Comparison of ENCODE assay signal across 1 cellular context in genomic region chr19:45881909-45882528, GRCh38.
TF ChIP-seq lines count a peak whose summit lies in the region.

No MANE protein-coding gene starts in this region.

TF ChIP-seq in HepG2, 621 proteins besides CTCF, POLR2A, EP300 and RAD21 (continued from another document and continues in another):
- TF ChIP-seq, protein P1, sequence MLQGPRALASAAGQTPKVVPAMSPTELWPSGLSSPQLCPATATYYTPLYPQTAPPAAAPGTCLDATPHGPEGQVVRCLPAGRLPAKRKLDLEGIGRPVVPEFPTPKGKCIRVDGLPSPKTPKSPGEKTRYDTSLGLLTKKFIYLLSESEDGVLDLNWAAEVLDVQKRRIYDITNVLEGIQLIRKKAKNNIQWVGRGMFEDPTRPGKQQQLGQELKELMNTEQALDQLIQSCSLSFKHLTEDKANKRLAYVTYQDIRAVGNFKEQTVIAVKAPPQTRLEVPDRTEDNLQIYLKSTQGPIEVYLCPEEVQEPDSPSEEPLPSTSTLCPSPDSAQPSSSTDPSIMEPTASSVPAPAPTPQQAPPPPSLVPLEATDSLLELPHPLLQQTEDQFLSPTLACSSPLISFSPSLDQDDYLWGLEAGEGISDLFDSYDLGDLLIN (CRISPR knock-in tag; IDR thresholded peaks at IDR 0.05; ENCODE audit: borderline replicate concordance): no peak
- TF ChIP-seq, protein P2, sequence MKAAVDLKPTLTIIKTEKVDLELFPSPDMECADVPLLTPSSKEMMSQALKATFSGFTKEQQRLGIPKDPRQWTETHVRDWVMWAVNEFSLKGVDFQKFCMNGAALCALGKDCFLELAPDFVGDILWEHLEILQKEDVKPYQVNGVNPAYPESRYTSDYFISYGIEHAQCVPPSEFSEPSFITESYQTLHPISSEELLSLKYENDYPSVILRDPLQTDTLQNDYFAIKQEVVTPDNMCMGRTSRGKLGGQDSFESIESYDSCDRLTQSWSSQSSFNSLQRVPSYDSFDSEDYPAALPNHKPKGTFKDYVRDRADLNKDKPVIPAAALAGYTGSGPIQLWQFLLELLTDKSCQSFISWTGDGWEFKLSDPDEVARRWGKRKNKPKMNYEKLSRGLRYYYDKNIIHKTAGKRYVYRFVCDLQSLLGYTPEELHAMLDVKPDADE (CRISPR knock-in tag; IDR thresholded peaks at IDR 0.05): no peak; the same call in 1 of the 2 replicates
- no peak for TF ChIP-seq ZBTB1 (CRISPR knock-in tag; IDR thresholded peaks at IDR 0.05; ENCODE audit: borderline replicate concordance)
- no peak for TF ChIP-seq SMAD1 (CRISPR knock-in tag; IDR thresholded peaks at IDR 0.05; ENCODE audit: borderline replicate concordance, low read depth)
- 0 out of 2 replicates have a peak, but pooled peaks have one; percentile 24 for TF ChIP-seq NFATC3 (CRISPR knock-in tag; IDR thresholded peaks at IDR 0.05)
- TF ChIP-seq ZHX2 (IDR thresholded peaks at IDR 0.05; ENCODE audit: low read depth): no peak
- TF ChIP-seq ZHX2 (CRISPR knock-in tag; IDR thresholded peaks at IDR 0.05; ENCODE audit: borderline replicate concordance): no peak; the same call in 1 of the 2 replicates
- TF ChIP-seq, protein P3, sequence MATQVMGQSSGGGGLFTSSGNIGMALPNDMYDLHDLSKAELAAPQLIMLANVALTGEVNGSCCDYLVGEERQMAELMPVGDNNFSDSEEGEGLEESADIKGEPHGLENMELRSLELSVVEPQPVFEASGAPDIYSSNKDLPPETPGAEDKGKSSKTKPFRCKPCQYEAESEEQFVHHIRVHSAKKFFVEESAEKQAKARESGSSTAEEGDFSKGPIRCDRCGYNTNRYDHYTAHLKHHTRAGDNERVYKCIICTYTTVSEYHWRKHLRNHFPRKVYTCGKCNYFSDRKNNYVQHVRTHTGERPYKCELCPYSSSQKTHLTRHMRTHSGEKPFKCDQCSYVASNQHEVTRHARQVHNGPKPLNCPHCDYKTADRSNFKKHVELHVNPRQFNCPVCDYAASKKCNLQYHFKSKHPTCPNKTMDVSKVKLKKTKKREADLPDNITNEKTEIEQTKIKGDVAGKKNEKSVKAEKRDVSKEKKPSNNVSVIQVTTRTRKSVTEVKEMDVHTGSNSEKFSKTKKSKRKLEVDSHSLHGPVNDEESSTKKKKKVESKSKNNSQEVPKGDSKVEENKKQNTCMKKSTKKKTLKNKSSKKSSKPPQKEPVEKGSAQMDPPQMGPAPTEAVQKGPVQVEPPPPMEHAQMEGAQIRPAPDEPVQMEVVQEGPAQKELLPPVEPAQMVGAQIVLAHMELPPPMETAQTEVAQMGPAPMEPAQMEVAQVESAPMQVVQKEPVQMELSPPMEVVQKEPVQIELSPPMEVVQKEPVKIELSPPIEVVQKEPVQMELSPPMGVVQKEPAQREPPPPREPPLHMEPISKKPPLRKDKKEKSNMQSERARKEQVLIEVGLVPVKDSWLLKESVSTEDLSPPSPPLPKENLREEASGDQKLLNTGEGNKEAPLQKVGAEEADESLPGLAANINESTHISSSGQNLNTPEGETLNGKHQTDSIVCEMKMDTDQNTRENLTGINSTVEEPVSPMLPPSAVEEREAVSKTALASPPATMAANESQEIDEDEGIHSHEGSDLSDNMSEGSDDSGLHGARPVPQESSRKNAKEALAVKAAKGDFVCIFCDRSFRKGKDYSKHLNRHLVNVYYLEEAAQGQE (IDR thresholded peaks at IDR 0.05; ENCODE audit: borderline replicate concordance in 1 of 2, low read depth in 1 of 2, low read length in 2 of 2): no peak
- TF ChIP-seq CREB3 (CRISPR knock-in tag; IDR thresholded peaks at IDR 0.05): no peak
- no peak for TF ChIP-seq ZNF280B (CRISPR knock-in tag; IDR thresholded peaks at IDR 0.05; ENCODE audit: borderline replicate concordance)
- TF ChIP-seq ZNF205 (CRISPR knock-in tag; IDR thresholded peaks at IDR 0.05): no peak
- TF ChIP-seq NFE2L2 (IDR thresholded peaks at IDR 0.05; ENCODE audit: low read length): no peak
- no peak for TF ChIP-seq ONECUT2 (CRISPR knock-in tag; IDR thresholded peaks at IDR 0.05)
- TF ChIP-seq RXRB (CRISPR knock-in tag; IDR thresholded peaks at IDR 0.05; ENCODE audit: borderline replicate concordance): peak; percentile 79
- TF ChIP-seq NR3C1 (CRISPR knock-in tag; IDR thresholded peaks at IDR 0.05): no peak
- TF ChIP-seq, protein P4, sequence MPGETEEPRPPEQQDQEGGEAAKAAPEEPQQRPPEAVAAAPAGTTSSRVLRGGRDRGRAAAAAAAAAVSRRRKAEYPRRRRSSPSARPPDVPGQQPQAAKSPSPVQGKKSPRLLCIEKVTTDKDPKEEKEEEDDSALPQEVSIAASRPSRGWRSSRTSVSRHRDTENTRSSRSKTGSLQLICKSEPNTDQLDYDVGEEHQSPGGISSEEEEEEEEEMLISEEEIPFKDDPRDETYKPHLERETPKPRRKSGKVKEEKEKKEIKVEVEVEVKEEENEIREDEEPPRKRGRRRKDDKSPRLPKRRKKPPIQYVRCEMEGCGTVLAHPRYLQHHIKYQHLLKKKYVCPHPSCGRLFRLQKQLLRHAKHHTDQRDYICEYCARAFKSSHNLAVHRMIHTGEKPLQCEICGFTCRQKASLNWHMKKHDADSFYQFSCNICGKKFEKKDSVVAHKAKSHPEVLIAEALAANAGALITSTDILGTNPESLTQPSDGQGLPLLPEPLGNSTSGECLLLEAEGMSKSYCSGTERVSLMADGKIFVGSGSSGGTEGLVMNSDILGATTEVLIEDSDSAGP (CRISPR knock-in tag; IDR thresholded peaks at IDR 0.05; ENCODE audit: borderline replicate concordance): peak; percentile 99
- 0 out of 2 replicates have a peak, but pooled peaks have one; percentile 24 for TF ChIP-seq PRDM10 (CRISPR knock-in tag; IDR thresholded peaks at IDR 0.05; ENCODE audit: low read depth)
- TF ChIP-seq NAIF1 (CRISPR knock-in tag; IDR thresholded peaks at IDR 0.05; ENCODE audit: borderline replicate concordance): no peak
- TF ChIP-seq KLF9 (CRISPR knock-in tag; IDR thresholded peaks at IDR 0.05; ENCODE audit: low read depth): no peak
- TF ChIP-seq SPEN (CRISPR knock-in tag; IDR thresholded peaks at IDR 0.05; ENCODE audit: low read depth): peak; percentile 50; the same call in 1 of the 2 replicates
- peak; percentile 27; the same call in 1 of the 2 replicates for TF ChIP-seq RFXAP (CRISPR knock-in tag; IDR thresholded peaks at IDR 0.05; ENCODE audit: borderline replicate concordance)
- TF ChIP-seq, protein P5, sequence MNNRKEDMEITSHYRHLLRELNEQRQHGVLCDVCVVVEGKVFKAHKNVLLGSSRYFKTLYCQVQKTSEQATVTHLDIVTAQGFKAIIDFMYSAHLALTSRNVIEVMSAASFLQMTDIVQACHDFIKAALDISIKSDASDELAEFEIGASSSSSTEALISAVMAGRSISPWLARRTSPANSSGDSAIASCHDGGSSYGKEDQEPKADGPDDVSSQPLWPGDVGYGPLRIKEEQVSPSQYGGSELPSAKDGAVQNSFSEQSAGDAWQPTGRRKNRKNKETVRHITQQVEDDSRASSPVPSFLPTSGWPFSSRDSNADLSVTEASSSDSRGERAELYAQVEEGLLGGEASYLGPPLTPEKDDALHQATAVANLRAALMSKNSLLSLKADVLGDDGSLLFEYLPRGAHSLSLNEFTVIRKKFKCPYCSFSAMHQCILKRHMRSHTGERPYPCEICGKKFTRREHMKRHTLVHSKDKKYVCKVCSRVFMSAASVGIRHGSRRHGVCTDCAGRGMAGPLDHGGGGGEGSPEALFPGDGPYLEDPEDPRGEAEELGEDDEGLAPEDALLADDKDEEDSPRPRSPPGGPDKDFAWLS (CRISPR knock-in tag; IDR thresholded peaks at IDR 0.05; ENCODE audit: borderline replicate concordance): no peak
- TF ChIP-seq, protein P6, sequence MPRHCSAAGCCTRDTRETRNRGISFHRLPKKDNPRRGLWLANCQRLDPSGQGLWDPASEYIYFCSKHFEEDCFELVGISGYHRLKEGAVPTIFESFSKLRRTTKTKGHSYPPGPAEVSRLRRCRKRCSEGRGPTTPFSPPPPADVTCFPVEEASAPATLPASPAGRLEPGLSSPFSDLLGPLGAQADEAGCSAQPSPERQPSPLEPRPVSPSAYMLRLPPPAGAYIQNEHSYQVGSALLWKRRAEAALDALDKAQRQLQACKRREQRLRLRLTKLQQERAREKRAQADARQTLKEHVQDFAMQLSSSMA (CRISPR knock-in tag; IDR thresholded peaks at IDR 0.05): no peak
- TF ChIP-seq ZBTB42 (CRISPR knock-in tag; IDR thresholded peaks at IDR 0.05): no peak
- no peak; the same call in 1 of the 2 replicates for TF ChIP-seq SAFB2 (CRISPR knock-in tag; IDR thresholded peaks at IDR 0.05; ENCODE audit: borderline replicate concordance, low read depth)
- TF ChIP-seq ZNF780A (CRISPR knock-in tag; IDR thresholded peaks at IDR 0.05): 0 out of 2 replicates have a peak, but pooled peaks have one; percentile 61
- TF ChIP-seq RORA (CRISPR knock-in tag; IDR thresholded peaks at IDR 0.05): no peak
- TF ChIP-seq ZFX (CRISPR knock-in tag; IDR thresholded peaks at IDR 0.05; ENCODE audit: low read depth): no peak
- TF ChIP-seq, protein P7, sequence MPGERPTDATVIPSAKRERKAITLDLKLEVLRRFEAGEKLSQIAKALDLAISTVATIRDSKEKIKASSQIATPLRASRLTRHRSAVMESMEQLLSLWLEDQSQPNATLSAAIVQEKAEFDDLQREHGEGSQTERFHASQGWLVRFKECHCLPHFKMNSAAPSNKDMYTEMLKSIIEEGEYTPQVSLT (CRISPR knock-in tag; IDR thresholded peaks at IDR 0.05; ENCODE audit: borderline replicate concordance, low read depth): no peak; the same call in 1 of the 2 replicates
- peak; percentile 29; the same call in 1 of the 2 replicates for TF ChIP-seq PITX1 (CRISPR knock-in tag; IDR thresholded peaks at IDR 0.05)
